Comparison of ENCODE assay signal across 1 cellular context in the genomic region with DNA sequence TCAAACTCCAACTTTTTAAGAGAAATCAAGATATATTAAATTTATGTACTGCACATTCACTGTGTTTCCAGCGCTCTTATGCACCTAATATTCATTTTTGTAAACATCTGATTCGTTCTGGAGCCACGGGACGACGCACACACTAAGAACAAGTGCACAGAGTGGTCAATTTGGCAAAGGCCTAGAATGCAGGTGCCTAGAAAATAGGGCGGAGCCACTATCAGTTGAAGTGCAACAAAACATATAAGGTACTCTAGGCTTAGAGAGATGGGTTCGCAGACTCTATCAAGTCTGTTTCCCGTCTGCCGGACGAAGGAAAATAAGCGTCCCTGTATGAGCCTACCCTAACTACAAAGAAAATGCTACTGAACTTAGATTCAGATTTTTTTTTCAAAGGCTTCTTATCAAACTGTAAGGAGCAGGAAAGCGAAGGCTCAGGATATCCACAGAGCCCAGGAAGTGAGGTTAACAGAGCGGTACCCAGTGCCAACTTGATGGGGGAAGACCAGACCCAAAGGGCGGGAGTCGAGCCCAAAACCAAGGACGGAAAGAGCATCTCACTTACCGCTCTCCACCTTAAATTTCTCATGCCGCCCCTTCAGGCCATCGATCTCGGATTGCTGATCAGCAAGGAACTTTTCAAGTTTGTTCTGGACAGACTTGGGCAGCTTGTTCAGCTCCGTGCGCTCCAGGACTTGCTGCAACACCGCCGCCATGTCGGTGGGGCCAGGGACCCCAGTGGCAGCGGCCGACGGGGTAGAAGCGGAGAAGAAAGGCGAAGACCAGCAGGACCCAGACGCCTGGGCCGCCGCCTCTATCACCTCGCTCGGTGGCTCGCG.
A peak's percentile ranks its signal among the peaks of the same experiment; 100 is the strongest.
TF ChIP-seq lines count a peak whose summit lies in the region.

No MANE protein-coding gene starts in this region.

TF ChIP-seq in H1, 55 proteins besides CTCF, POLR2A, EP300 and RAD21 (continued from another document):
- TF ChIP-seq CEBPB (IDR thresholded peaks at IDR 0.05; ENCODE audit: low read depth, low read length) (no peak), ATF3 (IDR thresholded peaks at IDR 0.05; ENCODE audit: insufficient read depth, low read depth, low read length) (no peak), CHD7 (IDR thresholded peaks at IDR 0.05; ENCODE audit: insufficient replicate concordance, low read length) (no peak), POLR2AphosphoS5 (IDR thresholded peaks at IDR 0.05; ENCODE audit: low read depth, low read length) (no peak), SRF (IDR thresholded peaks at IDR 0.05; ENCODE audit: low read depth, low read length) (no peak), CTBP2 (IDR thresholded peaks at IDR 0.05; ENCODE audit: borderline replicate concordance, insufficient read depth, insufficient read length, low read length) (no peak), TEAD4 (IDR thresholded peaks at IDR 0.05; ENCODE audit: low read depth, low read length) (no peak), YY1 (IDR thresholded peaks at IDR 0.05; ENCODE audit: low read depth, low read length) (peak; percentile 64; the same call in 1 of the 2 replicates), HDAC6 (IDR thresholded peaks at IDR 0.05; ENCODE audit: low read depth, low read length) (no peak), KDM1A (IDR thresholded peaks at IDR 0.05; ENCODE audit: borderline replicate concordance, low read length) (no peak), PHF8 (conservative IDR thresholded peaks at IDR 0.05; ENCODE audit: low read depth, low read length) (peak; percentile 69)
